Comparison of ENCODE assay signal across 31 cellular contexts in the genomic region with DNA sequence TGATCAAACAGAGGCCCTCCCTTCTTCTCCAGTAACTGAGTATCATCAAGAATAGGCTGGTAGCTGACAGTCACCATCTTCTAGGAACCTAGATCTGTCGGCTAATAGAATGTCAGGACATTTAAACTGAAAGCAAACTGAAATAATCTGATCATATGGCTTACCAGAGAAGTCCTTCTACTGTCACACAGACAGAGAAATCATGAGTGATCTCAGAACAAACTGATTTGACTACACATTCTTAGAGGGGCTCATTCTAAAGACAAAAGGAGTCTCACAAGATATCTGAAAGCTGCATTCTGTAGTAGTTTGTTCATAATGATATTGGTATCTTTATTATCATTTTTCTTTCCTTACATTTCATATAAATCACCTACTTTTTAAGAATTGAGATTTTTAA.
"Had no signal": no experiment of that assay in that cellular context is flagged by ENCODE, and none has a peak within 500 bp of the region (broad histone marks: within the 10 kb centered on the region; RNA-seq: fewer than 3 reads in every experiment).

No MANE protein-coding gene starts in this region.

- H3K4me3 ChIP-seq: body of pancreas, coronary artery, dorsolateral prefrontal cortex, gastrocnemius medialis, hepatocyte, ovary, prostate gland, skin epidermis, stomach, suprapubic skin, tibial artery, upper lobe of right lung had no signal

- H3K27ac ChIP-seq: body of pancreas, coronary artery, dorsolateral prefrontal cortex, gastrocnemius medialis, hepatocyte, ovary, prostate gland, skin epidermis, stomach, suprapubic skin, tibial artery, upper lobe of right lung had no signal

- H2AFZ ChIP-seq: hepatocyte had no signal

- H3K79me2 ChIP-seq: hepatocyte had no signal

- DNase-seq: activated CD4-positive, alpha-beta T cell treated with anti-CD3 and anti-CD28 coated beads for 36 hours; activated CD4-positive, CD25-positive, alpha-beta regulatory T cell; activated CD8-positive, alpha-beta memory T cell treated with anti-CD3 and anti-CD28 coated beads, Interleukin-2, amount 10 ng/mL, durations not matched to agents 7 days and 5 days; activated CD8-positive, alpha-beta T cell treated with anti-CD3 and anti-CD28 coated beads, Interleukin-2, amount 10 ng/mL, durations not matched to agents 7 days and 5 days; activated effector memory CD4-positive, alpha-beta T cell treated with Interleukin-2 at 50 U/mL for 16 hours; activated naive CD4-positive, alpha-beta T cell treated with Interleukin-2 at 50 U/mL for 16 hours; aorta; body of pancreas; dorsolateral prefrontal cortex; effector memory CD4-positive, alpha-beta T cell; gastrocnemius medialis; glutamatergic neuron; islet precursor cell; left cardiac atrium; left ventricle myocardium superior; naive B cell; nephron progenitor cell; ovary; retina; stimulated activated CD4-positive, alpha-beta T cell treated with anti-CD3 and anti-CD28 coated beads, Interleukin-12 subunit alpha, Interleukin-12 subunit beta, amount 100 ng/mL, for 4 hours; stimulated activated CD4-positive, alpha-beta T cell treated with anti-CD3 and anti-CD28 coated beads, Interleukin-4, amount 100 ng/mL, for 24 hours; stomach; tibial artery; upper lobe of right lung had no signal

- H3K4me1 ChIP-seq: body of pancreas, gastrocnemius medialis, prostate gland, stomach, suprapubic skin, tibial artery, upper lobe of right lung had no signal

- H3K4me2 ChIP-seq: hepatocyte had no signal

- H3K36me3 ChIP-seq: gastrocnemius medialis, ovary, prostate gland, stomach, suprapubic skin, tibial artery, upper lobe of right lung had no signal

- H3K9me3 ChIP-seq: body of pancreas, gastrocnemius medialis, ovary, prostate gland, suprapubic skin, tibial artery, upper lobe of right lung had no signal

- ATAC-seq: activated CD4-positive, alpha-beta T cell treated with anti-CD3 and anti-CD28 coated beads for 36 hours; activated CD8-positive, alpha-beta memory T cell treated with anti-CD3 and anti-CD28 coated beads, Interleukin-2, amount 10 ng/mL, durations not matched to agents 7 days and 5 days; activated CD8-positive, alpha-beta T cell treated with anti-CD3 and anti-CD28 coated beads, Interleukin-2, amount 10 ng/mL, durations not matched to agents 7 days and 5 days; body of pancreas; gastrocnemius medialis; left cardiac atrium; left ventricle myocardium superior; sciatic nerve; stimulated activated memory B cell treated with anti-CD40 and anti-IgM and Interleukin-4, amounts not matched to agents 10 μg/mL and 1 μg/mL and 100 μg/mL, for 72 hours; upper lobe of right lung had no signal

- H3K27me3 ChIP-seq: body of pancreas, dorsolateral prefrontal cortex, gastrocnemius medialis, hepatocyte, ovary, stomach, suprapubic skin, tibial artery, upper lobe of right lung had no signal
